ENCODE assay signal across 17 cellular contexts in genomic region chr10:78742406-78742729, GRCh38.
"Had no signal": no experiment of that assay in that cellular context is flagged by ENCODE, and none has a peak within 500 bp of the region (broad histone marks: within the 10 kb centered on the region; RNA-seq: fewer than 3 reads in every experiment).

No MANE protein-coding gene starts in this region.

- H3K27me3 ChIP-seq: tibial nerve had no signal

- H3K4me1 Mint-ChIP-seq: stimulated activated memory B cell treated with anti-CD40 and anti-IgM and Interleukin-4, amounts not matched to agents 10 μg/mL and 1 μg/mL and 100 μg/mL, for 72 hours had no signal

- H3K4me3 Mint-ChIP-seq: activated CD4-positive, alpha-beta T cell treated with anti-CD3 and anti-CD28 coated beads, Interleukin-2, amount 10 ng/mL, durations not matched to agents 24 days and 14 days; activated naive CD8-positive, alpha-beta T cell treated with anti-CD3 and anti-CD28 coated beads for 36 hours; activated T-helper 1 cell treated with anti-CD3 and anti-CD28 coated beads, Interleukin-12 subunit alpha, Interleukin-12 subunit beta, Interleukin-2, Interleukin-4 antibody, amounts not matched to agents 30 ng/mL and 10 ng/mL and 1 ng/mL, durations not matched to agents 14 hours and 24 hours and 36 hours; brain; central memory CD8-positive, alpha-beta T cell; stimulated activated memory B cell treated with anti-CD40 and anti-IgM and Interleukin-4, amounts not matched to agents 10 μg/mL and 1 μg/mL and 100 μg/mL, for 72 hours had no signal

- H3K27ac ChIP-seq: SJCRH30 had no signal

- H3K4me3 ChIP-seq: SJCRH30, tibial nerve had no signal

- DNase-seq: activated CD4-positive, alpha-beta T cell treated with anti-CD3 and anti-CD28 coated beads, Interleukin-2, amount 10 ng/mL, durations not matched to agents 24 days and 14 days; activated CD4-positive, CD25-positive, alpha-beta regulatory T cell; activated CD8-positive, alpha-beta memory T cell treated with anti-CD3 and anti-CD28 coated beads for 24 hours; amygdala; effector CD8-positive, alpha-beta T cell; foreskin melanocyte; head of caudate nucleus; stimulated activated CD4-positive, alpha-beta T cell treated with anti-CD3 and anti-CD28 coated beads, Interleukin-1b, Interleukin-23, amount 100 ng/mL, for 48 hours; SW 1271 had no signal

- H3K27ac Mint-ChIP-seq: activated CD4-positive, alpha-beta T cell treated with anti-CD3 and anti-CD28 coated beads, Interleukin-2, amount 10 ng/mL, durations not matched to agents 24 days and 14 days; activated T-helper 1 cell treated with anti-CD3 and anti-CD28 coated beads, Interleukin-12 subunit alpha, Interleukin-12 subunit beta, Interleukin-2, Interleukin-4 antibody, amounts not matched to agents 30 ng/mL and 10 ng/mL and 1 ng/mL, durations not matched to agents 14 hours and 24 hours and 36 hours; stimulated activated memory B cell treated with anti-CD40 and anti-IgM and Interleukin-4, amounts not matched to agents 10 μg/mL and 1 μg/mL and 100 μg/mL, for 72 hours had no signal

- H3K27me3 Mint-ChIP-seq: activated CD4-positive, alpha-beta T cell treated with anti-CD3 and anti-CD28 coated beads, Interleukin-2, amount 10 ng/mL, durations not matched to agents 24 days and 14 days; activated naive CD8-positive, alpha-beta T cell treated with anti-CD3 and anti-CD28 coated beads for 36 hours had no signal

- ATAC-seq: stimulated activated memory B cell treated with anti-CD40 and anti-IgM and Interleukin-4, amounts not matched to agents 10 μg/mL and 1 μg/mL and 100 μg/mL, for 72 hours had no signal

- H3K36me3 Mint-ChIP-seq: activated naive CD8-positive, alpha-beta T cell treated with anti-CD3 and anti-CD28 coated beads for 36 hours; brain; naive thymus-derived CD8-positive, alpha-beta T cell; stimulated activated memory B cell treated with anti-CD40 and anti-IgM and Interleukin-4, amounts not matched to agents 10 μg/mL and 1 μg/mL and 100 μg/mL, for 72 hours had no signal

- H3K9me3 Mint-ChIP-seq: activated CD4-positive, alpha-beta T cell treated with anti-CD3 and anti-CD28 coated beads, Interleukin-2, amount 10 ng/mL, durations not matched to agents 24 days and 14 days; activated naive CD8-positive, alpha-beta T cell treated with anti-CD3 and anti-CD28 coated beads for 36 hours; activated T-helper 1 cell treated with anti-CD3 and anti-CD28 coated beads, Interleukin-12 subunit alpha, Interleukin-12 subunit beta, Interleukin-2, Interleukin-4 antibody, amounts not matched to agents 30 ng/mL and 10 ng/mL and 1 ng/mL, durations not matched to agents 14 hours and 24 hours and 36 hours; central memory CD8-positive, alpha-beta T cell; naive thymus-derived CD8-positive, alpha-beta T cell; stimulated activated memory B cell treated with anti-CD40 and anti-IgM and Interleukin-4, amounts not matched to agents 10 μg/mL and 1 μg/mL and 100 μg/mL, for 72 hours had no signal

- H3K36me3 ChIP-seq: SJCRH30, tibial nerve had no signal

- H3K9me3 ChIP-seq: SJCRH30, tibial nerve had no signal
